Comparison of ENCODE assay signal across 23 cellular contexts in the genomic region with DNA sequence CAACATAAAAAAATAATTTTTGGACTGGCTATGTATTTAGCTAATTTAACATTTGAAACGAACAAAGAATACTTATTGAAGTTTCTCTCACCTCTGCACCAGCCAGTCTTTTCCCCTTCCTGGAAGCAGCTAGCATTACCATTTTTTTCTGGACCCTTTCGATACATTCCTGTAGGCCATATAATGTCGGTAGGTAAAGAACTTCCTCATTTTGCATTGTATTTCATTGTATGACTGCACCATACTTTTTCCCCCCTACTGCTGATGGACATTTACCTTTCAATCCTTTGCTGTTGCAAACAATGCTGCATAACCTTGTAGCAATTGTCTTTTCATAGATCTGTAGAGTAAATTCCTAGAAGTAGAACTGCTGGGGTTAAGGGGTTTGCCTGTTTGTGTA.
"Had no signal": no experiment of that assay in that cellular context is flagged by ENCODE, and none has a peak within 500 bp of the region (broad histone marks: within the 10 kb centered on the region; RNA-seq: fewer than 3 reads in every experiment).

No MANE protein-coding gene starts in this region.

- H3K27me3 ChIP-seq: Peyer's patch, SJSA1 had no signal

- DNase-seq: activated CD4-positive, alpha-beta T cell treated with anti-CD3 and anti-CD28 coated beads for 1 hour; activated CD4-positive, alpha-beta T cell treated with anti-CD3 and anti-CD28 coated beads, Interleukin-2, amount 10 ng/mL, durations not matched to agents 24 days and 14 days; activated CD4-positive, alpha-beta T cell treated with anti-CD3 and anti-CD28 coated beads, Interleukin-2, amount 50 U/mL, for 48 hours; activated CD8-positive, alpha-beta memory T cell treated with anti-CD3 and anti-CD28 coated beads, Interleukin-2, amount 10 ng/mL, durations not matched to agents 7 days and 5 days; activated effector memory CD4-positive, alpha-beta T cell treated with Interleukin-2 at 50 U/mL for 16 hours; activated naive CD4-positive, alpha-beta T cell; activated T-cell treated with anti-CD3 and anti-CD28 coated beads, Interleukin-2, amount 50 U/mL, for 24 hours; amygdala; MM.1S; NCI-H1092 treated with DMSO at 0.1 percent for 48 hours; NCI-H1417 treated with DMSO at 0.1 percent for 48 hours; NCI-H1694; NCI-H2029; NCI-H345; NCI-H510A; NCI-H526 treated with DMSO at 0.1 percent for 48 hours; NCI-H82; Peyer's patch; SHP77 had no signal

- H3K9me3 ChIP-seq: Peyer's patch, SJSA1 had no signal

- H3K27ac ChIP-seq: Peyer's patch, SJSA1 had no signal

- H3K4me3 ChIP-seq: Peyer's patch, SJSA1 had no signal

- FAIRE-seq: astrocyte had no signal

- ATAC-seq: activated CD8-positive, alpha-beta memory T cell treated with anti-CD3 and anti-CD28 coated beads, Interleukin-2, amount 10 ng/mL, durations not matched to agents 7 days and 5 days; SK-N-SH treated with all-trans-retinoic acid at 6 μM for 48 hours; WTC11 had no signal

- H3K36me3 ChIP-seq: Peyer's patch, SJSA1 had no signal
